15 cellular contexts compared by ENCODE assay signal in genomic region chr10:60517805-60518204, GRCh38.
"Had no signal": no experiment of that assay in that cellular context is flagged by ENCODE, and none has a peak within 500 bp of the region (broad histone marks: within the 10 kb centered on the region; RNA-seq: fewer than 3 reads in every experiment).

No MANE protein-coding gene starts in this region.

- H3K27ac Mint-ChIP-seq: activated CD4-positive, alpha-beta T cell treated with anti-CD3 and anti-CD28 coated beads, Interleukin-2, amount 10 ng/mL, durations not matched to agents 7 days and 5 days; activated naive CD8-positive, alpha-beta T cell treated with anti-CD3 and anti-CD28 coated beads, Interleukin-2, amount 10 ng/mL, durations not matched to agents 7 days and 5 days; endodermal cell; natural killer cell treated with Interleukin-12 subunit alpha and Interleukin-12 subunit beta and Interleukin-15 and Interleukin-18, amount 100 ng/mL, for 72 hours had no signal

- H3K9me3 ChIP-seq: prostate gland, stomach, thoracic aorta had no signal

- H3K4me3 ChIP-seq: dorsolateral prefrontal cortex, prostate gland, smooth muscle cell, stomach, thoracic aorta had no signal

- H3K9me3 Mint-ChIP-seq: activated naive CD8-positive, alpha-beta T cell treated with anti-CD3 and anti-CD28 coated beads, Interleukin-2, amount 10 ng/mL, durations not matched to agents 7 days and 5 days; endodermal cell had no signal

- DNase-seq: activated CD4-positive, alpha-beta T cell treated with anti-CD3 and anti-CD28 coated beads, Interleukin-2, amount 10 ng/mL, durations not matched to agents 7 days and 5 days; activated naive CD4-positive, alpha-beta T cell; activated naive CD8-positive, alpha-beta T cell treated with anti-CD3 and anti-CD28 coated beads, Interleukin-2, amount 10 ng/mL, durations not matched to agents 7 days and 5 days; anterior cingulate cortex; dorsolateral prefrontal cortex; endodermal cell; erythroblast; glutamatergic neuron; hypothalamus; right cardiac atrium; stomach had no signal

- H3K27me3 Mint-ChIP-seq: activated CD4-positive, alpha-beta T cell treated with anti-CD3 and anti-CD28 coated beads, Interleukin-2, amount 10 ng/mL, durations not matched to agents 7 days and 5 days; natural killer cell treated with Interleukin-12 subunit alpha and Interleukin-12 subunit beta and Interleukin-15 and Interleukin-18, amount 100 ng/mL, for 72 hours had no signal

- H3K27me3 ChIP-seq: dorsolateral prefrontal cortex, stomach had no signal

- H3K27ac ChIP-seq: prostate gland, stomach, thoracic aorta had no signal

- H3K4me3 Mint-ChIP-seq: activated CD4-positive, alpha-beta T cell treated with anti-CD3 and anti-CD28 coated beads, Interleukin-2, amount 10 ng/mL, durations not matched to agents 7 days and 5 days; activated naive CD8-positive, alpha-beta T cell treated with anti-CD3 and anti-CD28 coated beads, Interleukin-2, amount 10 ng/mL, durations not matched to agents 7 days and 5 days; endodermal cell; natural killer cell treated with Interleukin-12 subunit alpha and Interleukin-12 subunit beta and Interleukin-15 and Interleukin-18, amount 100 ng/mL, for 72 hours had no signal

- ATAC-seq: natural killer cell treated with Interleukin-12 subunit alpha and Interleukin-12 subunit beta and Interleukin-15 and Interleukin-18, amount 100 ng/mL, for 72 hours; right cardiac atrium had no signal

- H3K36me3 Mint-ChIP-seq: activated naive CD8-positive, alpha-beta T cell treated with anti-CD3 and anti-CD28 coated beads, Interleukin-2, amount 10 ng/mL, durations not matched to agents 7 days and 5 days; natural killer cell treated with Interleukin-12 subunit alpha and Interleukin-12 subunit beta and Interleukin-15 and Interleukin-18, amount 100 ng/mL, for 72 hours had no signal

- H3K36me3 ChIP-seq: prostate gland, stomach, thoracic aorta had no signal

- H3K4me1 ChIP-seq: prostate gland, stomach had no signal

- H3K4me1 Mint-ChIP-seq: activated naive CD8-positive, alpha-beta T cell treated with anti-CD3 and anti-CD28 coated beads, Interleukin-2, amount 10 ng/mL, durations not matched to agents 7 days and 5 days had no signal

- H3K4me2 ChIP-seq: smooth muscle cell had no signal
